22 cellular contexts compared by ENCODE assay signal in the genomic region with DNA sequence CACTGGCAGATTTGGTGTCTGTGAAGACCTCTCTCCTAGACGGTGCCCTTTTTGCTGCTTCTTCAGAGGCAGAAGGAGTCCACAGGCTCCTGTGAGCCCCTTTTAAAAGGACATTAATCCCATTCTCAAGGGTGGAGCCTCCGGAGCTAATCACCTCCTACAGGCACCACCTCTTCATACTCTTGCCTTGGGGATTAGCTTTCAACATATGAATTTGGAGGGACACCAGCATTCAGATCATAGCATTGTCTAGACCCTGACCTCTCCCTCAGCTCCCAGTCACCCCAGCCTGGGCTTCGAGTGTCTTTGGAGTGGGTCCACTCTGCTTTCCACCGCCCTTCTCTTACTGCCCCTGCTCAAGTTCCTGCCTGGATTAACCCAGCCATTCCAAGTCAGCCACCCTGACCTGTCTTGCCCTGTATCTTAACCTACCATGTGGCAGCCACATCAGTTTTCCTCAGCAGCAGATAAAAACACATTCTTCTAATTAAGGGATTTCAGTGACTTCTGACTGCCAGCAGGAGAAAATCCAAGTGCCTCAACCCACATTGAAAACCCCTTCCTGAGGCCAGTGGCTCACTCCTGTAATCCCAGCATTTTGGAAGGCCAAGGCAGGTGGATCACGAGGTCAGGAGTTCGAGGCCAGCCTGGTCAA. TPM values are rescaled to one million over a fixed set of nuclear protein-coding genes. Genes with fewer than 3 reads are reported as not detected.
DNase-seq lines count a peak whose midpoint lies in the region; ATAC-seq and TF ChIP-seq lines count a peak whose summit lies in the region.
"Had no signal": no experiment of that assay in that cellular context is flagged by ENCODE, and none has a peak within 500 bp of the region (broad histone marks: within the 10 kb centered on the region; RNA-seq: fewer than 3 reads in every experiment).

No MANE protein-coding gene starts in this region.

- TF ChIP-seq CTCF in RWPE2 (IDR thresholded peaks at IDR 0.05; ENCODE audit: poor library complexity, severe bottlenecking) (no peak), spleen (IDR thresholded peaks at IDR 0.05 in 8 of 11, conservative IDR thresholded peaks at IDR 0.05 in 3 of 11) (no peak), mesothelial cell of epicardium (IDR thresholded peaks at IDR 0.05; ENCODE audit: unreplicated experiment) (no peak)

- no peaks in the 10 kb centered on the region for H3K27me3 ChIP-seq in RWPE2 (ENCODE audit: insufficient read depth, poor library complexity, severe bottlenecking)
- H3K27me3 ChIP-seq in spleen (replicated peaks in 1 of 7): no peaks in the 10 kb centered on the region
- H3K27me3 ChIP-seq: BLaER1 had no signal

- no peaks in the 10 kb centered on the region for H3K36me3 ChIP-seq in RWPE2 (ENCODE audit: low read depth)
- H3K36me3 ChIP-seq in spleen: no peaks in the 10 kb centered on the region
- H3K36me3 ChIP-seq: BLaER1 had no signal

- no peak overlapping the region for H3K4me3 Mint-ChIP-seq in T-helper 1 cell treated with Interleukin-12 subunit alpha and Interleukin-12 subunit beta and Interleukin-4 antibody, amounts not matched to agents 30 μg/mL and 1 μg/mL, for 36 hours
- no peak overlapping the region for H3K4me3 Mint-ChIP-seq in mesothelial cell of epicardium
- H3K4me3 Mint-ChIP-seq: CD8-positive, alpha-beta T cell; GM23338 had no signal

- H3K4me1 ChIP-seq in RWPE2 (ENCODE audit: insufficient read depth, poor library complexity, severe bottlenecking): no peaks in the 10 kb centered on the region
- H3K4me1 ChIP-seq in spleen: peaks cover 2 to 22% (median 9%) of the 10 kb centered on the region in 6 donors

- no peaks in the 10 kb centered on the region for H3K9me3 ChIP-seq in RWPE2 (ENCODE audit: severe bottlenecking)
- H3K9me3 ChIP-seq in spleen: no peaks in the 10 kb centered on the region
- H3K9me3 ChIP-seq: BLaER1 had no signal

- H3K27me3 Mint-ChIP-seq in T-helper 1 cell treated with Interleukin-12 subunit alpha and Interleukin-12 subunit beta and Interleukin-4 antibody, amounts not matched to agents 30 μg/mL and 1 μg/mL, for 36 hours (ENCODE audit: low read depth): peaks cover 4% of the 10 kb centered on the region
- peaks cover 3% of the 10 kb centered on the region for H3K27me3 Mint-ChIP-seq in mesothelial cell of epicardium (ENCODE audit: low read depth)

- no peak for TF ChIP-seq POLR2A in spleen (IDR thresholded peaks at IDR 0.05)

- H3K9me3 Mint-ChIP-seq in T-helper 1 cell treated with Interleukin-12 subunit alpha and Interleukin-12 subunit beta and Interleukin-4 antibody, amounts not matched to agents 30 μg/mL and 1 μg/mL, for 36 hours: no peaks in the 10 kb centered on the region
- H3K9me3 Mint-ChIP-seq in mesothelial cell of epicardium: no peaks in the 10 kb centered on the region
- H3K9me3 Mint-ChIP-seq: CD8-positive, alpha-beta T cell; GM23338 had no signal

- peaks cover 12% of the 10 kb centered on the region for H3K4me1 Mint-ChIP-seq in T-helper 1 cell treated with Interleukin-12 subunit alpha and Interleukin-12 subunit beta and Interleukin-4 antibody, amounts not matched to agents 30 μg/mL and 1 μg/mL, for 36 hours (ENCODE audit: low read depth)
- H3K4me1 Mint-ChIP-seq in mesothelial cell of epicardium: peaks cover 8% of the 10 kb centered on the region

- H3K27ac Mint-ChIP-seq in T-helper 1 cell treated with Interleukin-12 subunit alpha and Interleukin-12 subunit beta and Interleukin-4 antibody, amounts not matched to agents 30 μg/mL and 1 μg/mL, for 36 hours: peak overlapping the region; percentile 16
- H3K27ac Mint-ChIP-seq in mesothelial cell of epicardium: no peak overlapping the region
- H3K27ac Mint-ChIP-seq: CD8-positive, alpha-beta T cell; GM23338 had no signal

- H3K4me3 ChIP-seq in RWPE2 (ENCODE audit: severe bottlenecking): no peak overlapping the region
- no peak overlapping the region for H3K4me3 ChIP-seq in spleen
- H3K4me3 ChIP-seq: BLaER1, GM23338, PC-9 had no signal

- ATAC-seq in RWPE2 (ENCODE audit: low read depth): 0 out of 3 replicates have a peak, but pooled peaks have one; percentile 11
- ATAC-seq: CD8-positive, alpha-beta T cell; GM23338 had no signal

- no peak for DNase-seq in T-helper 1 cell
- DNase-seq in RWPE2 (ENCODE audit: low spot score): no peak
- peak; percentile 8 for DNase-seq in fibroblast of peridontal ligament (ENCODE audit: extremely low read depth)
- peak; percentile 18 for DNase-seq in spleen
- no peak for DNase-seq in effector CD8-positive, alpha-beta T cell (lab: John Stamatoyannopoulos, UW)
- no peak for DNase-seq in mesothelial cell of epicardium (ENCODE audit: low spot score in 2 of 2, unreplicated experiment in 2 of 2)
- no peak for DNase-seq in Ammon's horn (ENCODE audit: low spot score)
- DNase-seq: CD8-positive, alpha-beta T cell; DMS79 treated with DMSO at 0.1 percent for 48 hours; NCI-H1048; NCI-H1436 treated with DMSO at 0.1 percent for 48 hours; NCI-H2029 treated with DMSO at 0.1 percent for 48 hours; NCI-H2171 treated with DMSO at 0.1 percent for 48 hours; NCI-H446 treated with DMSO at 0.1 percent for 48 hours; PC-9 had no signal

- intact Hi-C loops in spleen (cut with DNase I; ENCODE audit: low total_unique reads): no loop called here

- H3K36me3 Mint-ChIP-seq in T-helper 1 cell treated with Interleukin-12 subunit alpha and Interleukin-12 subunit beta and Interleukin-4 antibody, amounts not matched to agents 30 μg/mL and 1 μg/mL, for 36 hours (ENCODE audit: low read depth): no peaks in the 10 kb centered on the region
- no peaks in the 10 kb centered on the region for H3K36me3 Mint-ChIP-seq in mesothelial cell of epicardium
- H3K36me3 Mint-ChIP-seq: CD8-positive, alpha-beta T cell had no signal

- 72 to 87% (median 86%) methylated on average over 6 of the region's 6 CpGs for WGBS in spleen, 5 donors

- H3K27ac ChIP-seq in RWPE2 (ENCODE audit: poor library complexity, severe bottlenecking): no peak overlapping the region
- H3K27ac ChIP-seq in spleen: no peak overlapping the region
- H3K27ac ChIP-seq: 22Rv1, BLaER1, KMS-11, PC-9 had no signal

RNA-seq across cellular contexts. Expression of gene NCL, which starts 6.1 kb away (rescaled TPM):
- total RNA-seq in spleen (100 to 1,000 TPM; 133 to 424 (median 306) TPM), mesothelial cell of epicardium (631 to 645 TPM (median 634 TPM) in 3 replicates)
- polyA plus RNA-seq in spleen: 100 to 1,000 TPM; 113 to 161 (median 152) TPM

RNA-seq across cellular contexts. Expression of gene NMUR1, which starts 59.9 kb away (rescaled TPM):
- total RNA-seq in spleen (1 to 10 TPM in 6 of 7 donors, under 1 TPM in 1; 0.79 to 6.2 (median 3.1) TPM), mesothelial cell of epicardium (0.09 to 0.13 TPM in 2 of 3 replicates, not detected in the other)
- 1 to 10 TPM in 1 of 3 donors, under 1 TPM in 2; 0.32 to 1.0 (median 0.83) TPM for polyA plus RNA-seq in spleen
- total RNA-seq: M059J, PC-9 had no signal
- polyA plus RNA-seq: AG04450 had no signal

Comparison
In these comparisons a context has a peak if more than half of its experiments do, and no peak if none do; other contexts are left out.
1. DNase-seq: peak in fibroblast of peridontal ligament (single experiment) and spleen (single experiment); none in T-helper 1 cell (0 of 5), RWPE2 (single experiment), effector CD8-positive, alpha-beta T cell (single experiment), mesothelial cell of epicardium (0 of 2) and Ammon's horn (single experiment).